In the genomic region with DNA sequence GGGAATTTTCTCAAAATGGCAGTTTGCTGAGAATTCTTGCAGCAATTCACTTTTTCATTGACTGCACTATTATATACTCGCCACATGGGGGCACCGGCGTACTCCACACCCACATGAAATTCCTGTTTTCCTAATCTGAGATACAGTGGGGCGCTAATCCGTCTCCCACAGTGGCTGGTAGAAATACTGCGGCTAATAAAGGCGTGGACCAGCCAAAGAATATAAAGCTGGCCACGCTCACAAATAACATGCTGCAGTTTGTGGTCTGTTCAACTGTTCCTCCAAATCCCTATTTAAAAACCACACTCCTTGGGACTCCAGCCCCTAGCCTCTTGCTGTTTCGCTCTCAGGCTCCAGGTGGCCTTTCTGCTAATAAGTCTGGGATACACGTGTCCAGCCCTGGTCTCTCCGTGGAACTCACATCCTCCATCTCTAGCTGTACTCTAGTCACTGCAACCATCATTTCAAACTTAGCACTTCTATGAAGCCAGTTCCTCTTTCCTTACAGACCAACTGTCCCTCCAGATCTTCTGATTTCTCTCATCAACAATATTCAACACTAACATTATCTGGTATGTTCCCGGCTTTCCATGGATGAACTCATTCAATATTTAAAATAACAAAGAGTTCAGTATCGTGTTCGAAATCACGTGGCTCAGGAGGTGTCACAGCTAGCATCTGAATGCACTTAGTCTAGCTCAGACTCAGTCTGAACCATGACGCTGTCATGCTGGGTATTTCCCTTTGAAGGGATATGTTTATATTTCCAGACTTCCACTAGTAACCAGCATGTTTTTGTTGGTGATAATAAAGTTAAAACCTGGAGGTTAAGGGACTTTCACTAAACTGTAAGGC, we compare ENCODE assay signal across 8 cellular contexts. TPM values are rescaled to one million over a fixed set of nuclear protein-coding genes. Genes with fewer than 3 reads are reported as not detected.
A peak's percentile ranks its signal among the peaks of the same experiment; 100 is the strongest.
DNase-seq lines count a peak whose midpoint lies in the region; ATAC-seq, FAIRE-seq and TF ChIP-seq lines count a peak whose summit lies in the region.

No MANE protein-coding gene starts in this region.

- ATAC-seq in GM19351 (IDR thresholded peaks at IDR 0.05; ENCODE audit: unreplicated experiment): peak; percentile 69
- peak; percentile 56 to 82 for ATAC-seq in gastrocnemius medialis
- ATAC-seq in GM21528 (IDR thresholded peaks at IDR 0.05; ENCODE audit: low FRiP score, unreplicated experiment): no peak

- H3K27ac ChIP-seq in HUES64 (ENCODE audit: low read depth, low read length) (no peak overlapping the region), OCI-LY3 (ENCODE audit: low read length) (no peak overlapping the region), astrocyte (ENCODE audit: low read depth, low read length) (peak overlapping the region; percentile 85), gastrocnemius medialis (no peak overlapping the region)

- 0 out of 2 replicates have a peak, but pooled peaks cover 4% of the 10 kb centered on the region for H3K4me1 ChIP-seq in HUES64 (ENCODE audit: insufficient read depth, low read length)
- peaks cover 24% of the 10 kb centered on the region for H3K4me1 ChIP-seq in OCI-LY3 (ENCODE audit: low read length)
- peaks cover 18% of the 10 kb centered on the region for H3K4me1 ChIP-seq in astrocyte (ENCODE audit: insufficient read depth, low read length)
- H3K4me1 ChIP-seq in gastrocnemius medialis: no peaks in the 10 kb centered on the region

- in situ Hi-C loops in gastrocnemius medialis (cut with MboI; ENCODE audit: low sequenced_read_pairs in 4 of 4): no loop called here

- peak; percentile 50 for FAIRE-seq in astrocyte (lab: Jason Lieb, UNC)

- peak overlapping the region; percentile 45; the same call in 1 of the 2 replicates for H2AFZ ChIP-seq in OCI-LY3 (ENCODE audit: low read depth, low read length)
- peak overlapping the region; percentile 35 for H2AFZ ChIP-seq in astrocyte (ENCODE audit: low read depth, low read length)

- H4K20me1 ChIP-seq in OCI-LY3 (ENCODE audit: insufficient read depth, low read length) (no peaks in the 10 kb centered on the region), astrocyte (ENCODE audit: insufficient read depth, low read length) (no peaks in the 10 kb centered on the region)

- peak overlapping the region; percentile 44 for H3K4me3 Mint-ChIP-seq in Calu3 (ENCODE audit: low read depth, unreplicated experiment)
- no peak overlapping the region for H3K4me3 Mint-ChIP-seq in astrocyte (ENCODE audit: unreplicated experiment)

- H3K4me2 ChIP-seq in OCI-LY3 (ENCODE audit: low read length) (peak overlapping the region; percentile 94), astrocyte (ENCODE audit: low read length) (peak overlapping the region; percentile 76)

- H3K27me3 ChIP-seq in HUES64 (ENCODE audit: insufficient read depth, low read length): no peaks in the 10 kb centered on the region
- no peaks in the 10 kb centered on the region for H3K27me3 ChIP-seq in OCI-LY3 (ENCODE audit: low read depth, low read length)
- H3K27me3 ChIP-seq in astrocyte (ENCODE audit: insufficient read depth, low read length): no peaks in the 10 kb centered on the region
- no peaks in the 10 kb centered on the region for H3K27me3 ChIP-seq in gastrocnemius medialis

- no peak overlapping the region for H3K9ac ChIP-seq in HUES64 (ENCODE audit: low read depth, low read length)
- H3K9ac ChIP-seq in OCI-LY3 (ENCODE audit: low read length): peak overlapping the region; percentile 44; the same call in 1 of the 2 replicates
- H3K9ac ChIP-seq in astrocyte (ENCODE audit: low read length): peak overlapping the region; percentile 75

- H3K4me1 Mint-ChIP-seq in Calu3 (ENCODE audit: low read depth, unreplicated experiment): peaks cover 7% of the 10 kb centered on the region
- H3K4me1 Mint-ChIP-seq in astrocyte (ENCODE audit: low read depth, unreplicated experiment): peaks cover 16% of the 10 kb centered on the region

- TF ChIP-seq CTCF in Calu3 (IDR thresholded peaks at IDR 0.05; ENCODE audit: unreplicated experiment) (peak; percentile 55), OCI-LY3 (IDR thresholded peaks at IDR 0.05; ENCODE audit: low read depth, low read length) (peak; percentile 85), astrocyte (IDR thresholded peaks at IDR 0.05; ENCODE audit: insufficient read depth, low read depth, low read length) (peak; percentile 92), gastrocnemius medialis (IDR thresholded peaks at IDR 0.05 in 4 of 5, conservative IDR thresholded peaks at IDR 0.05 in 1 of 5) (peak; percentile 46 to 81 (median 63))

- DNase-seq in Calu3 (peak; percentile 37), astrocyte (ENCODE audit: low read depth) (peak; percentile 72), hippocampal formation (lab: John Stamatoyannopoulos, UW) (peak; percentile 39 to 66), gastrocnemius medialis (peak in 1 of 2 donors; percentile 31)

- H3K36me3 ChIP-seq in HUES64 (ENCODE audit: insufficient read depth, low read length): 0 out of 2 replicates have a peak, but pooled peaks cover 3% of the 10 kb centered on the region
- no peaks in the 10 kb centered on the region for H3K36me3 ChIP-seq in OCI-LY3 (replicated peaks; ENCODE audit: low read depth, low read length)
- no peaks in the 10 kb centered on the region for H3K36me3 ChIP-seq in astrocyte (ENCODE audit: insufficient read depth, low read length)
- peaks cover 0 to 5% of the 10 kb centered on the region in 2 donors for H3K36me3 ChIP-seq in gastrocnemius medialis

- H3K36me3 Mint-ChIP-seq in Calu3 (ENCODE audit: insufficient read depth, unreplicated experiment) (no peaks in the 10 kb centered on the region), astrocyte (ENCODE audit: low read depth, unreplicated experiment) (peaks cover 3% of the 10 kb centered on the region)

- H3K27me3 Mint-ChIP-seq in Calu3 (ENCODE audit: unreplicated experiment): no peaks in the 10 kb centered on the region
- H3K27me3 Mint-ChIP-seq in astrocyte (ENCODE audit: low read depth, unreplicated experiment): peaks cover 3% of the 10 kb centered on the region

- WGBS in HUES64: 32% methylated on average over 16 of the region's 16 CpGs

- H3K9me3 ChIP-seq in HUES64 (ENCODE audit: insufficient read depth, low read depth, low read length): no peaks in the 10 kb centered on the region
- no peaks in the 10 kb centered on the region for H3K9me3 ChIP-seq in OCI-LY3 (ENCODE audit: insufficient read depth, low read length)
- no peaks in the 10 kb centered on the region for H3K9me3 ChIP-seq in astrocyte (ENCODE audit: insufficient read depth, low read depth, low read length)
- H3K9me3 ChIP-seq in gastrocnemius medialis: no peaks in the 10 kb centered on the region

- H3K79me2 ChIP-seq in OCI-LY3 (ENCODE audit: low read length) (no peaks in the 10 kb centered on the region), astrocyte (ENCODE audit: insufficient read depth, low read length) (no peaks in the 10 kb centered on the region)

- no peak for TF ChIP-seq POLR2A in gastrocnemius medialis (IDR thresholded peaks at IDR 0.05)

- H3K4me3 ChIP-seq in HUES64 (ENCODE audit: low read length) (peak overlapping the region; percentile 15; the same call in 1 of the 2 replicates), OCI-LY3 (ENCODE audit: low read length) (peak overlapping the region; percentile 71), astrocyte (ENCODE audit: insufficient read depth, low read depth, low read length) (peak overlapping the region; percentile 35), gastrocnemius medialis (no peak overlapping the region)

- BruUV-seq in Calu3 (replicated peaks; lab: Mats Ljungman, UMichigan): no TSS peak

- intact Hi-C loops in Calu3 (cut with micrococcal nuclease; ENCODE audit: unreplicated experiment) (loop anchor here (1.0 to 2.0 kb wide), 2 partner anchors 193 to 222 kb away; no protein-coding TSS in a partner anchor), gastrocnemius medialis (cut with DNase I; ENCODE audit: low total_unique reads) (no loop called here)

- CTCF ChIA-PET in Calu3 (lab: Charles Lee): interaction anchor here (0.7 kb wide), 1 partner anchor 96 kb away, joined by 4 read pairs; no protein-coding TSS in a partner anchor

- no peaks in the 10 kb centered on the region for H3K9me3 Mint-ChIP-seq in Calu3 (ENCODE audit: low read depth, unreplicated experiment)
- H3K9me3 Mint-ChIP-seq in astrocyte (ENCODE audit: unreplicated experiment): peaks cover 1% of the 10 kb centered on the region

- no peak overlapping the region for H3K27ac Mint-ChIP-seq in Calu3 (ENCODE audit: unreplicated experiment)
- H3K27ac Mint-ChIP-seq in astrocyte (ENCODE audit: unreplicated experiment): peak overlapping the region; percentile 98

RNA-seq across cellular contexts. Expression of gene TBRG1, which starts 22.0 kb away (rescaled TPM):
- total RNA-seq in Calu3 (2022): 18.8 and 19.1 TPM in 2 replicates
- 16.4 TPM for polyA plus RNA-seq in HUES64 (2013, experiment 1 of 2)
- 18.4 TPM for polyA plus RNA-seq in HUES64 (2013, experiment 2 of 2)
- 34.6 and 36.8 TPM in 2 replicates for total RNA-seq in astrocyte
- 10 to 100 TPM; 20.8 to 42.3 (median 25.6) TPM for total RNA-seq in gastrocnemius medialis

RNA-seq across cellular contexts. Expression of gene SIAE, which starts 28.9 kb away (rescaled TPM):
- total RNA-seq in Calu3 (2022) (8.4 and 10.0 TPM in 2 replicates), astrocyte (15.4 and 18.5 TPM in 2 replicates), gastrocnemius medialis (10 to 100 TPM in 2 of 4 donors, 1 to 10 TPM in 2; 8.2 to 12.7 (median 10.1) TPM)
- polyA plus RNA-seq in HUES64 (2013, experiment 1 of 2): 2.2 TPM
- 3.2 TPM for polyA plus RNA-seq in HUES64 (2013, experiment 2 of 2)

RNA-seq across cellular contexts. Expression of gene SPA17, which starts 29.1 kb away (rescaled TPM):
- 5.4 and 5.6 TPM in 2 replicates for total RNA-seq in Calu3 (2022)
- 13.9 TPM for polyA plus RNA-seq in HUES64 (2013, experiment 1 of 2)
- polyA plus RNA-seq in HUES64 (2013, experiment 2 of 2): 19.3 TPM
- 5.0 and 6.2 TPM in 2 replicates for total RNA-seq in astrocyte
- total RNA-seq in gastrocnemius medialis: 1 to 10 TPM in 1 of 4 donors, under 1 TPM in 2, not detected in 1; 0.38 to 2.0 (median 0.44) TPM

RNA-seq across cellular contexts. Expression of gene PANX3, which starts 33.4 kb away (rescaled TPM):
- total RNA-seq in Calu3 (2022) (not detected in 2 replicates), astrocyte (not detected in 2 replicates), gastrocnemius medialis (not detected)
- not detected for polyA plus RNA-seq in HUES64 (2013, experiment 1 of 2)
- polyA plus RNA-seq in HUES64 (2013, experiment 2 of 2): not detected

Comparison
In these comparisons a context has a peak if more than half of its experiments do, and no peak if none do; other contexts are left out.
1. H3K4me3 ChIP-seq: peak in HUES64 (single experiment), OCI-LY3 (single experiment) and astrocyte (single experiment); none in gastrocnemius medialis (0 of 4).
2. Peak in every context shown above with its lines, with median percentiles within 50 percentile points of each other: CTCF ChIP-seq.